ENCODE assay signal across 9 cellular contexts in genomic region chr1:21318714-21319159, GRCh38.
DNase-seq lines count a peak whose midpoint lies in the region; ATAC-seq and TF ChIP-seq lines count a peak whose summit lies in the region.
"Had no signal": no experiment of that assay in that cellular context is flagged by ENCODE, and none has a peak within 500 bp of the region (broad histone marks: within the 10 kb centered on the region; RNA-seq: fewer than 3 reads in every experiment).

No MANE protein-coding gene starts in this region.

- no peak for TF ChIP-seq CTCF in HEK293 (tag by site-specific recombination; IDR thresholded peaks at IDR 0.05)

- DNase-seq in brain pericyte (ENCODE audit: low read depth, low spot score) (peak; percentile 94), left kidney (ENCODE audit: low read depth, low spot score) (peak; percentile 86), NCI-H446 (lab: John Stamatoyannopoulos, UW) (no peak), NCI-H1436 (lab: John Stamatoyannopoulos, UW) (no peak)
- DNase-seq in stimulated activated CD4-positive, alpha-beta T cell treated with anti-CD3 and anti-CD28 coated beads, Interleukin-4, amount 100 ng/mL, for 1 hour, result no peak
- DNase-seq: NCI-H1092 had no signal

- H3K9me3 ChIP-seq in HEK293 (ENCODE audit: control insufficient read depth, insufficient read depth, low read depth, low read length), result no peaks in the 10 kb centered on the region

- H3K36me3 ChIP-seq in HEK293 (ENCODE audit: control insufficient read depth in 2 of 2, insufficient read depth in 1 of 2, low read length in 2 of 2), result no peaks in the 10 kb centered on the region

- H3K27ac ChIP-seq in HEK293 (ENCODE audit: extremely low read depth, low read depth, low read length) (peak overlapping the region; percentile 70), skin epidermis (peak overlapping the region in 18 of 21 experiments; percentile 13 to 88 (median 64))

- POLR2A ChIA-PET in HEK293 (lab: Yijun Ruan, JAX), result no interaction called here

- no peak for ATAC-seq in HG02763 (IDR thresholded peaks at IDR 0.05; ENCODE audit: unreplicated experiment)

- H3K4me1 ChIP-seq in HEK293 (ENCODE audit: control insufficient read depth, insufficient read depth, low read length), result peaks cover 23% of the 10 kb centered on the region

- CTCF ChIA-PET in HEK293 (lab: Yijun Ruan, JAX), result interaction anchor here (0.9 to 6.3 kb wide), 5 partner anchors 25 to 289 kb away, joined by 3 to 43 read pairs (median 4); no protein-coding TSS in a partner anchor

- no peak overlapping the region for H3K4me3 ChIP-seq in HEK293 (ENCODE audit: low read depth, low read length)
- H3K4me3 ChIP-seq in skin epidermis, result no peak overlapping the region

TF ChIP-seq in HEK293, 187 proteins besides CTCF, POLR2A, EP300 and RAD21 (continues in another document):
- TF ChIP-seq, protein P1, sequence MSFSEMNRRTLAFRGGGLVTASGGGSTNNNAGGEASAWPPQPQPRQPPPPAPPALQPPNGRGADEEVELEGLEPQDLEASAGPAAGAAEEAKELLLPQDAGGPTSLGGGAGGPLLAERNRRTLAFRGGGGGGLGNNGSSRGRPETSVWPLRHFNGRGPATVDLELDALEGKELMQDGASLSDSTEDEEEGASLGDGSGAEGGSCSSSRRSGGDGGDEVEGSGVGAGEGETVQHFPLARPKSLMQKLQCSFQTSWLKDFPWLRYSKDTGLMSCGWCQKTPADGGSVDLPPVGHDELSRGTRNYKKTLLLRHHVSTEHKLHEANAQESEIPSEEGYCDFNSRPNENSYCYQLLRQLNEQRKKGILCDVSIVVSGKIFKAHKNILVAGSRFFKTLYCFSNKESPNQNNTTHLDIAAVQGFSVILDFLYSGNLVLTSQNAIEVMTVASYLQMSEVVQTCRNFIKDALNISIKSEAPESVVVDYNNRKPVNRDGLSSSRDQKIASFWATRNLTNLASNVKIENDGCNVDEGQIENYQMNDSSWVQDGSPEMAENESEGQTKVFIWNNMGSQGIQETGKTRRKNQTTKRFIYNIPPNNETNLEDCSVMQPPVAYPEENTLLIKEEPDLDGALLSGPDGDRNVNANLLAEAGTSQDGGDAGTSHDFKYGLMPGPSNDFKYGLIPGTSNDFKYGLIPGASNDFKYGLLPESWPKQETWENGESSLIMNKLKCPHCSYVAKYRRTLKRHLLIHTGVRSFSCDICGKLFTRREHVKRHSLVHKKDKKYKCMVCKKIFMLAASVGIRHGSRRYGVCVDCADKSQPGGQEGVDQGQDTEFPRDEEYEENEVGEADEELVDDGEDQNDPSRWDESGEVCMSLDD (tag by site-specific recombination; IDR thresholded peaks at IDR 0.05), result peak; percentile 58; the same call in 1 of the 2 replicates
- TF ChIP-seq ZNF239 (tag by site-specific recombination; IDR thresholded peaks at IDR 0.05) (no peak), ZXDB (tag by site-specific recombination; IDR thresholded peaks at IDR 0.05) (peak; percentile 81), BCL11A (tag by site-specific recombination; IDR thresholded peaks at IDR 0.05; ENCODE audit: low read depth) (peak; percentile 84), ZNF621 (tag by site-specific recombination; IDR thresholded peaks at IDR 0.05) (no peak), HOXD13 (CRISPR knock-in tag; IDR thresholded peaks at IDR 0.05; ENCODE audit: borderline replicate concordance) (no peak), PRDM6 (tag by site-specific recombination; IDR thresholded peaks at IDR 0.05) (peak; percentile 59; the same call in 1 of the 2 replicates), KLF10 (tag by site-specific recombination; IDR thresholded peaks at IDR 0.05) (peak; percentile 97), ZNF140 (tag by site-specific recombination; IDR thresholded peaks at IDR 0.05) (no peak), ZNF76 (tag by site-specific recombination; IDR thresholded peaks at IDR 0.05; ENCODE audit: borderline replicate concordance, low read depth) (peak; percentile 65; the same call in 1 of the 2 replicates), ZSCAN30 (tag by site-specific recombination; IDR thresholded peaks at IDR 0.05) (no peak), ZNF830 (tag by site-specific recombination; IDR thresholded peaks at IDR 0.05; ENCODE audit: low read depth) (no peak), ZNF596 (tag by site-specific recombination; IDR thresholded peaks at IDR 0.05) (no peak), ELK4 (IDR thresholded peaks at IDR 0.05; ENCODE audit: borderline replicate concordance, low read depth, low read length) (no peak), IKZF3 (tag by site-specific recombination; IDR thresholded peaks at IDR 0.05) (peak; percentile 91), ZNF354C (tag by site-specific recombination; IDR thresholded peaks at IDR 0.05; ENCODE audit: borderline replicate concordance, low read depth) (no peak), ZSCAN23 (tag by site-specific recombination; IDR thresholded peaks at IDR 0.05) (0 out of 2 replicates have a peak, but pooled peaks have one; percentile 46), KLF16 (tag by site-specific recombination; IDR thresholded peaks at IDR 0.05) (peak; percentile 40; the same call in 1 of the 2 replicates), ZNF18 (tag by site-specific recombination; IDR thresholded peaks at IDR 0.05) (peak; percentile 96), PRDM1 (tag by site-specific recombination; IDR thresholded peaks at IDR 0.05) (peak; percentile 33; the same call in 1 of the 2 replicates)
- TF ChIP-seq, protein P2, sequence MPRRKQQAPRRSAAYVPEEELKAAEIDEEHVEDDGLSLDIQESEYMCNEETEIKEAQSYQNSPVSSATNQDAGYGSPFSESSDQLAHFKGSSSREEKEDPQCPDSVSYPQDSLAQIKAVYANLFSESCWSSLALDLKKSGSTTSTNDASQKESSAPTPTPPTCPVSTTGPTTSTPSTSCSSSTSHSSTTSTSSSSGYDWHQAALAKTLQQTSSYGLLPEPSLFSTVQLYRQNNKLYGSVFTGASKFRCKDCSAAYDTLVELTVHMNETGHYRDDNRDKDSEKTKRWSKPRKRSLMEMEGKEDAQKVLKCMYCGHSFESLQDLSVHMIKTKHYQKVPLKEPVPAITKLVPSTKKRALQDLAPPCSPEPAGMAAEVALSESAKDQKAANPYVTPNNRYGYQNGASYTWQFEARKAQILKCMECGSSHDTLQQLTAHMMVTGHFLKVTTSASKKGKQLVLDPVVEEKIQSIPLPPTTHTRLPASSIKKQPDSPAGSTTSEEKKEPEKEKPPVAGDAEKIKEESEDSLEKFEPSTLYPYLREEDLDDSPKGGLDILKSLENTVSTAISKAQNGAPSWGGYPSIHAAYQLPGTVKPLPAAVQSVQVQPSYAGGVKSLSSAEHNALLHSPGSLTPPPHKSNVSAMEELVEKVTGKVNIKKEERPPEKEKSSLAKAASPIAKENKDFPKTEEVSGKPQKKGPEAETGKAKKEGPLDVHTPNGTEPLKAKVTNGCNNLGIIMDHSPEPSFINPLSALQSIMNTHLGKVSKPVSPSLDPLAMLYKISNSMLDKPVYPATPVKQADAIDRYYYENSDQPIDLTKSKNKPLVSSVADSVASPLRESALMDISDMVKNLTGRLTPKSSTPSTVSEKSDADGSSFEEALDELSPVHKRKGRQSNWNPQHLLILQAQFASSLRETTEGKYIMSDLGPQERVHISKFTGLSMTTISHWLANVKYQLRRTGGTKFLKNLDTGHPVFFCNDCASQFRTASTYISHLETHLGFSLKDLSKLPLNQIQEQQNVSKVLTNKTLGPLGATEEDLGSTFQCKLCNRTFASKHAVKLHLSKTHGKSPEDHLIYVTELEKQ (tag by site-specific recombination; IDR thresholded peaks at IDR 0.05; ENCODE audit: borderline replicate concordance), result peak; percentile 84; the same call in 1 of the 2 replicates

Comparison
In these comparisons a context has a peak if more than half of its experiments do, and no peak if none do; other contexts are left out.
1. DNase-seq: peak in brain pericyte (single experiment) and left kidney (single experiment); none in NCI-H446 (0 of 2), NCI-H1436 (single experiment) and stimulated activated CD4-positive, alpha-beta T cell treated with anti-CD3 and anti-CD28 coated beads, Interleukin-4, amount 100 ng/mL, for 1 hour (single experiment).